8 cellular contexts compared by ENCODE assay signal in the genomic region with DNA sequence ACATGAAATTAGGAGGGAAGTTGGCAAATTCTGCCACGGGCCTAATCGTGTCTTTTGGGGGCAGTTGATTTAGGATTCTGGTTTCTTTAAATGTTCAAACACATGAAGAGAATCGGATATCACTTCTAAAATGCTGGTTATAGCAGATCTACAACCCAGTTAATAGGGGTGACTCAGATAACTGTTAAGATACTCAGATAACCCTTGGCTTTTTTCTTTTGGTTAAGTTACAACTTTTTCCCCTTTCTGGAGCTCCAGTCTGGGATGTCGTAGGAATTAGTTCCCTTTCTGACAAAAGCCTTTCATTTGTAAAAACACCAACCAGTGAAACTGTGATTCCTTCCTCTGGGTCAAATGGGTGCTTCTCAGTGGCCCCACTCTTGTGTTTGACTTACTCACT. TPM values are rescaled to one million over a fixed set of nuclear protein-coding genes. Genes with fewer than 3 reads are reported as not detected.
DNase-seq lines count a peak whose midpoint lies in the region; ATAC-seq lines count a peak whose summit lies in the region.

No MANE protein-coding gene starts in this region.

- CTCF ChIA-PET in activated CD4-positive, alpha-beta T cell treated with anti-CD3 and anti-CD28 coated beads for 36 hours (lab: Charles Lee) = interaction anchor here (0.9 to 1.5 kb wide), 7 partner anchors 17 to 145 kb away, joined by 3 to 6 read pairs (median 4); partner anchors contain the start of gene CSTF3

- no peak overlapping the region for H3K27ac Mint-ChIP-seq in activated CD4-positive, alpha-beta T cell treated with anti-CD3 and anti-CD28 coated beads for 36 hours
- H3K27ac Mint-ChIP-seq in activated T-helper 17 cell treated with anti-CD3 and anti-CD28 coated beads, Interleukin-2, amount 50 U/mL, for 72 hours = no peak overlapping the region
- peak overlapping the region in 1 of 6 donors; percentile 67 for H3K27ac Mint-ChIP-seq in immature natural killer cell
- H3K27ac Mint-ChIP-seq in stimulated activated naive CD8-positive, alpha-beta T cell treated with anti-CD3 and anti-CD28 coated beads, Interleukin-15, amount 100 ng/mL, for 72 hours = peak overlapping the region in 1 of 2 donors; percentile 40

- no peaks in the 10 kb centered on the region for H3K36me3 Mint-ChIP-seq in activated CD4-positive, alpha-beta T cell treated with anti-CD3 and anti-CD28 coated beads for 36 hours (ENCODE audit: low read depth)
- no peaks in the 10 kb centered on the region for H3K36me3 Mint-ChIP-seq in activated T-helper 17 cell treated with anti-CD3 and anti-CD28 coated beads, Interleukin-2, amount 50 U/mL, for 72 hours (ENCODE audit: low read depth)
- no peaks in the 10 kb centered on the region for H3K36me3 Mint-ChIP-seq in immature natural killer cell

- H3K4me1 Mint-ChIP-seq in activated CD4-positive, alpha-beta T cell treated with anti-CD3 and anti-CD28 coated beads for 36 hours = peaks cover 42% of the 10 kb centered on the region
- H3K4me1 Mint-ChIP-seq in activated T-helper 17 cell treated with anti-CD3 and anti-CD28 coated beads, Interleukin-2, amount 50 U/mL, for 72 hours = peaks cover 3% of the 10 kb centered on the region
- H3K4me1 Mint-ChIP-seq in immature natural killer cell = peaks cover 14 to 22% of the 10 kb centered on the region in 2 donors
- peaks cover 46% of the 10 kb centered on the region for H3K4me1 Mint-ChIP-seq in stimulated activated naive CD8-positive, alpha-beta T cell treated with anti-CD3 and anti-CD28 coated beads, Interleukin-15, amount 100 ng/mL, for 72 hours

- H3K27me3 Mint-ChIP-seq in activated CD4-positive, alpha-beta T cell treated with anti-CD3 and anti-CD28 coated beads for 36 hours = peaks cover 29% of the 10 kb centered on the region
- H3K27me3 Mint-ChIP-seq in activated T-helper 17 cell treated with anti-CD3 and anti-CD28 coated beads, Interleukin-2, amount 50 U/mL, for 72 hours = peaks cover 34% of the 10 kb centered on the region
- H3K27me3 Mint-ChIP-seq in immature natural killer cell (ENCODE audit: low read depth in 3 of 3) = peaks cover 5 to 10% (median 8%) of the 10 kb centered on the region in 3 donors
- peaks cover 16% of the 10 kb centered on the region for H3K27me3 Mint-ChIP-seq in stimulated activated naive CD8-positive, alpha-beta T cell treated with anti-CD3 and anti-CD28 coated beads, Interleukin-15, amount 100 ng/mL, for 72 hours

- no peak for DNase-seq in activated CD4-positive, alpha-beta T cell treated with anti-CD3 and anti-CD28 coated beads for 36 hours
- DNase-seq in activated CD4-positive, alpha-beta T cell treated with anti-CD3 and anti-CD28 coated beads, Interleukin-2, amount 50 U/mL, for 48 hours = no peak
- no peak for DNase-seq in immature natural killer cell
- DNase-seq in stimulated activated naive CD8-positive, alpha-beta T cell treated with anti-CD3 and anti-CD28 coated beads, Interleukin-15, amount 100 ng/mL, for 72 hours = no peak
- DNase-seq in stimulated activated CD4-positive, alpha-beta T cell treated with anti-CD3 and anti-CD28 coated beads, Interleukin-2, amount 100 ng/mL, for 48 hours = no peak
- DNase-seq in cerebellar cortex (ENCODE audit: low spot score) = no peak

- no peak for ATAC-seq in activated CD4-positive, alpha-beta T cell treated with anti-CD3 and anti-CD28 coated beads for 36 hours
- no peak for ATAC-seq in activated T-helper 17 cell treated with anti-CD3 and anti-CD28 coated beads, Interleukin-2, amount 50 U/mL, for 72 hours (replicated peaks)
- no peak for ATAC-seq in stimulated activated naive CD8-positive, alpha-beta T cell treated with anti-CD3 and anti-CD28 coated beads, Interleukin-15, amount 100 ng/mL, for 72 hours
- ATAC-seq in HG02884 (IDR thresholded peaks at IDR 0.05; ENCODE audit: unreplicated experiment) = no peak

- H3K4me3 Mint-ChIP-seq in activated CD4-positive, alpha-beta T cell treated with anti-CD3 and anti-CD28 coated beads for 36 hours = peak overlapping the region; percentile 75
- peak overlapping the region; percentile 75 for H3K4me3 Mint-ChIP-seq in activated T-helper 17 cell treated with anti-CD3 and anti-CD28 coated beads, Interleukin-2, amount 50 U/mL, for 72 hours
- peak overlapping the region; percentile 76 to 83 (median 78) for H3K4me3 Mint-ChIP-seq in immature natural killer cell
- peak overlapping the region; percentile 78 to 82 for H3K4me3 Mint-ChIP-seq in stimulated activated naive CD8-positive, alpha-beta T cell treated with anti-CD3 and anti-CD28 coated beads, Interleukin-15, amount 100 ng/mL, for 72 hours

- intact Hi-C loops in activated CD4-positive, alpha-beta T cell treated with anti-CD3 and anti-CD28 coated beads for 36 hours (cut with DNase I, micrococcal nuclease) = loop anchor here in 1 of 2 experiments (5.0 kb wide), 1 partner anchor 434 kb away; the partner anchor contains the start of gene EIF3M

- no peaks in the 10 kb centered on the region for H3K9me3 Mint-ChIP-seq in activated CD4-positive, alpha-beta T cell treated with anti-CD3 and anti-CD28 coated beads for 36 hours (ENCODE audit: low read depth)
- H3K9me3 Mint-ChIP-seq in activated T-helper 17 cell treated with anti-CD3 and anti-CD28 coated beads, Interleukin-2, amount 50 U/mL, for 72 hours = no peaks in the 10 kb centered on the region
- H3K9me3 Mint-ChIP-seq in immature natural killer cell = no peaks in the 10 kb centered on the region
- H3K9me3 Mint-ChIP-seq in stimulated activated naive CD8-positive, alpha-beta T cell treated with anti-CD3 and anti-CD28 coated beads, Interleukin-15, amount 100 ng/mL, for 72 hours = no peaks in the 10 kb centered on the region

- POLR2A ChIA-PET in activated CD4-positive, alpha-beta T cell treated with anti-CD3 and anti-CD28 coated beads for 36 hours (lab: Charles Lee) = interaction anchor here (1.1 kb wide), 1 partner anchor 22 kb away, joined by 6 read pairs; the partner anchor contains the start of gene TCP11L1

RNA-seq across cellular contexts. Expression of gene DEPDC7, which starts 1.0 kb away (rescaled TPM):
- total RNA-seq in activated CD4-positive, alpha-beta T cell treated with anti-CD3 and anti-CD28 coated beads for 36 hours = 1 to 10 TPM; 2.0 to 2.3 TPM
- 1 to 10 TPM in 1 of 2 donors, under 1 TPM in 1; 0.41 to 2.0 TPM for total RNA-seq in activated T-helper 17 cell treated with anti-CD3 and anti-CD28 coated beads, Interleukin-2, amount 50 U/mL, for 72 hours
- 1 to 10 TPM in 2 of 3 donors, under 1 TPM in 1; 0.65 to 1.3 (median 1.3) TPM for polyA plus RNA-seq in immature natural killer cell

RNA-seq across cellular contexts. Expression of gene TCP11L1, which starts 22.7 kb away (rescaled TPM):
- 1 to 10 TPM; 7.9 to 8.8 TPM for total RNA-seq in activated CD4-positive, alpha-beta T cell treated with anti-CD3 and anti-CD28 coated beads for 36 hours
- total RNA-seq in activated T-helper 17 cell treated with anti-CD3 and anti-CD28 coated beads, Interleukin-2, amount 50 U/mL, for 72 hours = 10 to 100 TPM; 13.3 to 14.6 TPM
- polyA plus RNA-seq in immature natural killer cell = 1 to 10 TPM; 3.6 to 9.9 (median 6.7) TPM
